Comparison of ENCODE assay signal across 1 cellular context in genomic region chr16:84603115-84603816, GRCh38.
TF ChIP-seq lines count a peak whose summit lies in the region.

No MANE protein-coding gene starts in this region.

TF ChIP-seq in SK-N-SH, 30 proteins besides CTCF, POLR2A, EP300 and RAD21 (continued from another document):
- TF ChIP-seq REST (IDR thresholded peaks at IDR 0.05; ENCODE audit: low read depth, low read length) (no peak), CHD2 (IDR thresholded peaks at IDR 0.05; ENCODE audit: low read length, partially characterized antibody) (no peak), USF1 (IDR thresholded peaks at IDR 0.05; ENCODE audit: borderline replicate concordance, low read depth) (peak; percentile 37; the same call in 1 of the 2 replicates), FOXM1 (IDR thresholded peaks at IDR 0.05; ENCODE audit: low read depth) (no peak), EZH2phosphoT487 (IDR thresholded peaks at IDR 0.05; ENCODE audit: borderline replicate concordance, low read depth) (no peak), MAX (IDR thresholded peaks at IDR 0.05; ENCODE audit: low read depth) (peak; percentile 82), NRF1 (IDR thresholded peaks at IDR 0.05; ENCODE audit: low read depth, low read length) (peak; percentile 37; the same call in 1 of the 2 replicates), POLR2AphosphoS5 (IDR thresholded peaks at IDR 0.05; ENCODE audit: low read depth, low read length) (peak; percentile 33; the same call in 1 of the 2 replicates), NFIC (IDR thresholded peaks at IDR 0.05; ENCODE audit: borderline replicate concordance) (peak; percentile 86), YY1 (IDR thresholded peaks at IDR 0.05; ENCODE audit: low read depth) (no peak), PBX3 (IDR thresholded peaks at IDR 0.05) (peak; percentile 56), RXRA (IDR thresholded peaks at IDR 0.05; ENCODE audit: borderline replicate concordance, low read depth) (no peak; the same call in 1 of the 2 replicates), MXI1 (IDR thresholded peaks at IDR 0.05; ENCODE audit: low read depth, low read length) (no peak), TAF1 (IDR thresholded peaks at IDR 0.05; ENCODE audit: borderline replicate concordance, low read depth, low read length) (no peak), JUND (IDR thresholded peaks at IDR 0.05) (peak; percentile 87), USF2 (IDR thresholded peaks at IDR 0.05; ENCODE audit: borderline replicate concordance, low read depth, low read length) (no peak)
